In genomic region chr14:105229099-105229655, GRCh38 we compare ENCODE assay signal across 25 cellular contexts.
"Had no signal": no experiment of that assay in that cellular context is flagged by ENCODE, and none has a peak within 500 bp of the region (broad histone marks: within the 10 kb centered on the region; RNA-seq: fewer than 3 reads in every experiment).

No MANE protein-coding gene starts in this region.

- FAIRE-seq: keratinocyte, pancreas had no signal

- DNase-seq: hippocampal formation; left colon; left ventricle myocardium inferior; mesendoderm; naive thymus-derived CD8-positive, alpha-beta T cell; nucleus accumbens; retina; stimulated activated CD4-positive, alpha-beta T cell treated with anti-CD3 and anti-CD28 coated beads, Interleukin-4, amount 100 ng/mL, for 24 hours; stimulated activated naive CD4-positive, alpha-beta T cell; uterus had no signal

- H3K4me1 ChIP-seq: left ventricle myocardium inferior, pancreas, prostate gland, suprapubic skin, tibial nerve, uterus had no signal

- H3K27me3 Mint-ChIP-seq: naive thymus-derived CD8-positive, alpha-beta T cell; stimulated activated naive CD8-positive, alpha-beta T cell treated with anti-CD3 and anti-CD28 coated beads, Interleukin-15, Interleukin-2, amounts not matched to agents 100 ng/mL and 50 ng/mL, for 24 hours; type B pancreatic cell had no signal

- H3K4me3 Mint-ChIP-seq: mesothelial cell of epicardium; naive thymus-derived CD8-positive, alpha-beta T cell; nephron; stimulated activated effector memory CD8-positive, alpha-beta T cell treated with anti-CD3 and anti-CD28 coated beads, Interleukin-12 subunit alpha, Interleukin-12 subunit beta, amount 100 ng/mL, for 72 hours; stimulated activated naive CD8-positive, alpha-beta T cell treated with anti-CD3 and anti-CD28 coated beads, Interleukin-15, Interleukin-2, amounts not matched to agents 100 ng/mL and 50 ng/mL, for 24 hours; type B pancreatic cell had no signal

- H3K9me3 ChIP-seq: left ventricle myocardium inferior, mucosa of descending colon, pancreas, prostate gland, suprapubic skin, thoracic aorta, tibial nerve, uterus had no signal

- ATAC-seq: left colon; mucosa of descending colon; naive thymus-derived CD8-positive, alpha-beta T cell; sciatic nerve had no signal

- H3K4me1 Mint-ChIP-seq: stimulated activated effector memory CD8-positive, alpha-beta T cell treated with anti-CD3 and anti-CD28 coated beads, Interleukin-12 subunit alpha, Interleukin-12 subunit beta, amount 100 ng/mL, for 72 hours had no signal

- H3K36me3 ChIP-seq: uterus had no signal

- H3K27me3 ChIP-seq: pancreas, suprapubic skin, tibial nerve, uterus had no signal

- H3K27ac Mint-ChIP-seq: mesothelial cell of epicardium; nephron; stimulated activated effector memory CD8-positive, alpha-beta T cell treated with anti-CD3 and anti-CD28 coated beads, Interleukin-12 subunit alpha, Interleukin-12 subunit beta, amount 100 ng/mL, for 72 hours; stimulated activated naive CD8-positive, alpha-beta T cell treated with anti-CD3 and anti-CD28 coated beads, Interleukin-15, Interleukin-2, amounts not matched to agents 100 ng/mL and 50 ng/mL, for 24 hours; type B pancreatic cell had no signal

- H3K4me3 ChIP-seq: left ventricle myocardium inferior, lung, mucosa of descending colon, pancreas, prostate gland, skin epidermis, suprapubic skin, thoracic aorta, tibial nerve, uterus had no signal

- H3K9me3 Mint-ChIP-seq: mesothelial cell of epicardium; naive thymus-derived CD8-positive, alpha-beta T cell; nephron; stimulated activated effector memory CD8-positive, alpha-beta T cell treated with anti-CD3 and anti-CD28 coated beads, Interleukin-12 subunit alpha, Interleukin-12 subunit beta, amount 100 ng/mL, for 72 hours; stimulated activated naive CD8-positive, alpha-beta T cell treated with anti-CD3 and anti-CD28 coated beads, Interleukin-15, Interleukin-2, amounts not matched to agents 100 ng/mL and 50 ng/mL, for 24 hours; type B pancreatic cell had no signal

- H3K27ac ChIP-seq: left ventricle myocardium inferior, pancreas, prostate gland, skin epidermis, suprapubic skin, thoracic aorta, tibial nerve, uterus had no signal
